In genomic region chr9:136090768-136091581, GRCh38 we compare ENCODE assay signal across 9 cellular contexts. TPM values are rescaled to one million over a fixed set of nuclear protein-coding genes. Genes with fewer than 3 reads are reported as not detected.
A peak's percentile ranks its signal among the peaks of the same experiment; 100 is the strongest.
DNase-seq lines count a peak whose midpoint lies in the region; ATAC-seq and TF ChIP-seq lines count a peak whose summit lies in the region.
"Had no signal": no experiment of that assay in that cellular context is flagged by ENCODE, and none has a peak within 500 bp of the region (broad histone marks: within the 10 kb centered on the region; RNA-seq: fewer than 3 reads in every experiment).

No MANE protein-coding gene starts in this region.

- H3K9me3 ChIP-seq in BE2C, result no peaks in the 10 kb centered on the region
- no peaks in the 10 kb centered on the region for H3K9me3 ChIP-seq in osteoblast (ENCODE audit: low read depth, low read length)

- no peak for ATAC-seq in HG03520 (IDR thresholded peaks at IDR 0.05; ENCODE audit: unreplicated experiment)
- ATAC-seq in HG03196 (IDR thresholded peaks at IDR 0.05; ENCODE audit: unreplicated experiment), result no peak

- H3K79me2 ChIP-seq in osteoblast (ENCODE audit: insufficient read depth, low read length), result peaks cover 83% of the 10 kb centered on the region

- no peaks in the 10 kb centered on the region for H3K27me3 ChIP-seq in BE2C
- H3K27me3 ChIP-seq in osteoblast (ENCODE audit: insufficient read depth, low read length), result no peaks in the 10 kb centered on the region

- DNase-seq in BE2C (peak; percentile 20), RPMI8226 (peak; percentile 2), fibroblast of villous mesenchyme (ENCODE audit: low read depth) (peak; percentile 28), osteoblast (ENCODE audit: insufficient read length, low spot score, missing footprints) (peak; percentile 89), cerebellum (ENCODE audit: low spot score) (no peak), EL (no peak)
- DNase-seq: activated CD4-positive, alpha-beta T cell treated with anti-CD3 and anti-CD28 coated beads for 4 hours had no signal

- H3K36me3 ChIP-seq in BE2C (no peaks in the 10 kb centered on the region), osteoblast (ENCODE audit: insufficient read depth, low read length) (no peaks in the 10 kb centered on the region)

- H3K4me1 ChIP-seq in BE2C (peaks cover 24% of the 10 kb centered on the region), osteoblast (ENCODE audit: insufficient read depth, low read length) (peaks cover 9% of the 10 kb centered on the region)

- no peak overlapping the region for H3K27ac ChIP-seq in osteoblast (ENCODE audit: low read depth, low read length)

- TF ChIP-seq CTCF in BE2C (IDR thresholded peaks at IDR 0.05; ENCODE audit: low read depth, low read length) (no peak), fibroblast of villous mesenchyme (IDR thresholded peaks at IDR 0.05; ENCODE audit: insufficient read depth, low read depth, low read length) (no peak), osteoblast (IDR thresholded peaks at IDR 0.05; ENCODE audit: extremely low read depth, low read depth, low read length) (no peak)

- peaks cover 67% of the 10 kb centered on the region for H4K20me1 ChIP-seq in osteoblast (ENCODE audit: insufficient read depth, low read length)

- H3K4me3 ChIP-seq in BE2C (ENCODE audit: low read depth, low read length) (no peak overlapping the region), fibroblast of villous mesenchyme (ENCODE audit: low read depth, low read length) (no peak overlapping the region), osteoblast (ENCODE audit: insufficient read depth, low read length) (no peak overlapping the region)

- no peak overlapping the region for H2AFZ ChIP-seq in osteoblast (ENCODE audit: low read length)

- H3K4me2 ChIP-seq in osteoblast (ENCODE audit: insufficient read depth, low read length), result no peak overlapping the region

RNA-seq across cellular contexts. Expression of gene NACC2, which starts 4.1 kb away (rescaled TPM):
- polyA plus RNA-seq in BE2C (2012; ENCODE audit: insufficient read depth, insufficient read length, low read depth), result 7.1 TPM
- total RNA-seq in fibroblast of villous mesenchyme (30.3 and 34.1 TPM in 2 replicates), osteoblast (25.3 and 32.9 TPM in 2 replicates), cerebellum (6.8 TPM)

RNA-seq across cellular contexts. Expression of gene TMEM250, which starts 27.7 kb away (rescaled TPM):
- polyA plus RNA-seq in BE2C (2012; ENCODE audit: insufficient read depth, insufficient read length, low read depth), result 50.2 TPM
- total RNA-seq in fibroblast of villous mesenchyme (39.0 and 39.7 TPM in 2 replicates), osteoblast (52.7 and 65.5 TPM in 2 replicates), cerebellum (14.6 TPM)

Comparison
In these comparisons a context has a peak if more than half of its experiments do, and no peak if none do; other contexts are left out.
1. DNase-seq: peak in BE2C (single experiment), RPMI8226 (single experiment), fibroblast of villous mesenchyme (single experiment) and osteoblast (single experiment); none in cerebellum (single experiment) and EL (single experiment).